In genomic region chr17:27241346-27241946, GRCh38 we compare ENCODE assay signal across 8 cellular contexts. TPM values are rescaled to one million over a fixed set of nuclear protein-coding genes. Genes with fewer than 3 reads are reported as not detected.
DNase-seq lines count a peak whose midpoint lies in the region; ATAC-seq, FAIRE-seq and TF ChIP-seq lines count a peak whose summit lies in the region.

No MANE protein-coding gene starts in this region.

- H3K4me3 ChIP-seq in GM12875 (ENCODE audit: low read depth, low read length) (peak overlapping the region; percentile 24), GM23248 (no peak overlapping the region), OCI-LY3 (ENCODE audit: low read length) (peak overlapping the region; percentile 23), lung (no peak overlapping the region)

- H3K27ac ChIP-seq in GM23248 (no peak overlapping the region), OCI-LY3 (ENCODE audit: low read length) (no peak overlapping the region), lung (ENCODE audit: low read depth in 1 of 2, low read length in 1 of 2) (no peak overlapping the region)

- peaks cover 12% of the 10 kb centered on the region for H3K4me1 ChIP-seq in GM23248 (ENCODE audit: insufficient read depth)
- H3K4me1 ChIP-seq in OCI-LY3 (ENCODE audit: low read length): peaks cover 59% of the 10 kb centered on the region
- H3K4me1 ChIP-seq in lung (ENCODE audit: control insufficient read depth in 2 of 2, insufficient read depth in 2 of 2, low read length in 2 of 2): peaks cover 0 to 19% of the 10 kb centered on the region in 2 donors

- H2AFZ ChIP-seq in GM23248 (no peak overlapping the region), OCI-LY3 (ENCODE audit: low read depth, low read length) (no peak overlapping the region)

- 35 to 49% methylated on average over 5 of the region's 5 CpGs for WGBS in GM23248 (ENCODE audit: low coverage in 1 of 2, low lambda C conversion rate in 2 of 2, missing lambda C conversion rate in 2 of 2), 2 experiments
- WGBS in lung, 2 donors: 50 to 55% methylated on average over 5 of the region's 5 CpGs

- H3K79me2 ChIP-seq in GM23248 (ENCODE audit: insufficient read depth): no peaks in the 10 kb centered on the region
- no peaks in the 10 kb centered on the region for H3K79me2 ChIP-seq in OCI-LY3 (ENCODE audit: low read length)

- DNase-seq in GM23248 (peak; percentile 74), lung (ENCODE audit: low spot score) (peak; percentile 67), GDM1 (lab: John Stamatoyannopoulos, UW) (no peak), D721Med (ENCODE audit: insufficient read length, low spot score) (no peak), NCI-H1417 treated with DMSO at 0.1 percent for 48 hours (lab: John Stamatoyannopoulos, UW) (no peak), KG1 (lab: John Stamatoyannopoulos, UW) (no peak)

- H3K4me2 ChIP-seq in GM23248 (ENCODE audit: unreplicated experiment) (no peak overlapping the region), OCI-LY3 (ENCODE audit: low read length) (peak overlapping the region; percentile 65)

- FAIRE-seq in D721Med (lab: Jason Lieb, UNC): no peak

- TF ChIP-seq CTCF in GM12875 (IDR thresholded peaks at IDR 0.05; ENCODE audit: borderline replicate concordance, insufficient read depth, low read depth, low read length) (no peak), OCI-LY3 (IDR thresholded peaks at IDR 0.05; ENCODE audit: low read depth, low read length) (no peak), lung (IDR thresholded peaks at IDR 0.05; ENCODE audit: control extremely low read depth, extremely low read depth) (no peak), D721Med (IDR thresholded peaks at IDR 0.05; ENCODE audit: insufficient read depth, missing control alignments) (no peak)

- no peaks in the 10 kb centered on the region for H3K9me3 ChIP-seq in GM23248 (ENCODE audit: low read depth)
- H3K9me3 ChIP-seq in OCI-LY3 (ENCODE audit: insufficient read depth, low read length): no peaks in the 10 kb centered on the region
- H3K9me3 ChIP-seq in lung (ENCODE audit: control insufficient read depth in 2 of 2, insufficient read depth in 1 of 2, low read length in 1 of 2): no peaks in the 10 kb centered on the region

- H4K20me1 ChIP-seq in GM23248 (ENCODE audit: insufficient read depth) (no peaks in the 10 kb centered on the region), OCI-LY3 (ENCODE audit: insufficient read depth, low read length) (peaks cover 43% of the 10 kb centered on the region)

- H3K36me3 ChIP-seq in GM23248 (ENCODE audit: low read depth) (no peaks in the 10 kb centered on the region), OCI-LY3 (replicated peaks; ENCODE audit: low read depth, low read length) (no peaks in the 10 kb centered on the region), lung (ENCODE audit: control insufficient read depth in 2 of 2, insufficient read depth in 2 of 2, low read length in 2 of 2) (no peaks in the 10 kb centered on the region)

- H3F3A ChIP-seq in GM23248 (ENCODE audit: insufficient read depth): peaks cover 11% of the 10 kb centered on the region

- in situ Hi-C loops in GM23248 (cut with MboI): loop anchor here (10.0 to 25.0 kb wide), 2 partner anchors 83 to 196 kb away; no protein-coding TSS in a partner anchor

- no peak for ATAC-seq in lung (ENCODE audit: insufficient read depth, low FRiP score)

- H3K9ac ChIP-seq in GM23248 (no peak overlapping the region), OCI-LY3 (ENCODE audit: low read length) (no peak overlapping the region)

- no peaks in the 10 kb centered on the region for H3K9me2 ChIP-seq in GM23248 (ENCODE audit: insufficient read depth)

- H3K27me3 ChIP-seq in GM23248 (replicated peaks; ENCODE audit: insufficient read depth) (no peaks in the 10 kb centered on the region), OCI-LY3 (ENCODE audit: low read depth, low read length) (peaks cover 57% of the 10 kb centered on the region), lung (ENCODE audit: control insufficient read depth, insufficient read depth) (no peaks in the 10 kb centered on the region)

RNA-seq across cellular contexts. Expression of gene WSB1, which starts 52.5 kb away (rescaled TPM):
- 127 and 155 TPM in 2 replicates for total RNA-seq in GM23248 (2014; rRNA removed; shearing (Covaris generic))
- polyA plus RNA-seq in GM23248 (2016; fragmentation: Nextera tagmentation; extraction: Ambion mirVana) (116 and 135 TPM in 2 replicates), lung (100 to 1,000 TPM; 181 to 218 TPM)
- 100 to 1,000 TPM; 318 to 748 TPM for total RNA-seq in lung

Comparison
In these comparisons a context has a peak if more than half of its experiments do, and no peak if none do; other contexts are left out.
1. H3K4me3 ChIP-seq: peak in GM12875 (single experiment) and OCI-LY3 (single experiment); none in GM23248 (single experiment) and lung (single experiment).
2. DNase-seq: peak in GM23248 (single experiment) and lung (single experiment); none in GDM1 (single experiment), D721Med (single experiment), NCI-H1417 treated with DMSO at 0.1 percent for 48 hours (single experiment) and KG1 (single experiment).